10 cellular contexts compared by ENCODE assay signal in the genomic region with DNA sequence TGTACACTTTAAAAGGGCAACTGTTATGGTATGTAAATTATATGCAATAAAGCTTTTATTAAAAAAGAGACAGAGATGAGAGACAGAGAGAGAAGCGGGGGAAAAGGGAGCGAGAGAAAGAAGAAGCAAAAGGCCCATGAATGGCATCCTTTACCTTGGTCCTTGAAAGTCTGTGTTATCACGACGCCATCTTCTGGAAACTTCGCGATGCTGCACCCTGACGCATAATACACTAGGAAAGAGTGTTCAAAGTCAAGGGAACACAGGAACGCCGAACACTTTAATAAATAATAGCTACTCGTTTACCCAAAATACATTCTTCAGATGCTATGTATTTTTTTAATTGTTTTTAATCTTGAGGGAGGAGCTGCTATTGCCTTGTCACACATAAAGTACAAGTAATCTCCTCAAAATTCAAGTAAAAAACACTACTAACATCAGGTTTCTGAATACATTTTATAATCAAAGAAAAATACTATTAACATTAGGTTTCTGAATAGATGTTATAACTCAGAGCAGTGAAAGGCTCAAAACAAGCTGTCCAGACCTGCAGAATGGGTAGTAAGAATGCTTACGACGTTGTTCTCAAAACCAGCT. TPM values are rescaled to one million over a fixed set of nuclear protein-coding genes. Genes with fewer than 3 reads are reported as not detected.
DNase-seq lines count a peak whose midpoint lies in the region; ATAC-seq and TF ChIP-seq lines count a peak whose summit lies in the region.
"Had no signal": no experiment of that assay in that cellular context is flagged by ENCODE, and none has a peak within 500 bp of the region (broad histone marks: within the 10 kb centered on the region; RNA-seq: fewer than 3 reads in every experiment).

No MANE protein-coding gene starts in this region.

- DNase-seq in DMS79 treated with DMSO at 0.1 percent for 48 hours (lab: John Stamatoyannopoulos, UW), result peak; percentile 7
- no peak for DNase-seq in DMS79 (lab: John Stamatoyannopoulos, UW)
- peak; percentile 9 for DNase-seq in MG63
- peak; percentile 37 for DNase-seq in SKM-1 (lab: John Stamatoyannopoulos, UW; ENCODE audit: unreplicated experiment)
- peak; percentile 54 to 73 for DNase-seq in erythroblast (lab: John Stamatoyannopoulos, UW)
- no peak for DNase-seq in naive B cell
- no peak for DNase-seq in dedifferentiated amniotic fluid mesenchymal stem cell (ENCODE audit: extremely low spot score)

- no peaks in the 10 kb centered on the region for H3K9me3 Mint-ChIP-seq in naive B cell

- peaks cover 9% of the 10 kb centered on the region for H3K36me3 ChIP-seq in MG63

- peaks cover 11 to 39% of the 10 kb centered on the region in 2 donors for H3K36me3 Mint-ChIP-seq in naive B cell

- no peak overlapping the region for H3K4me3 Mint-ChIP-seq in naive B cell

- H3K27ac Mint-ChIP-seq in naive B cell, result no peak overlapping the region

- ATAC-seq in naive B cell (ENCODE audit: low read depth in 2 of 2), result peak; percentile 35 to 51
- no peak for ATAC-seq in HG02981 (IDR thresholded peaks at IDR 0.05; ENCODE audit: unreplicated experiment)

- no peaks in the 10 kb centered on the region for H3K27me3 ChIP-seq in MG63
- H3K27me3 ChIP-seq: BLaER1 had no signal

- H3K27me3 Mint-ChIP-seq in naive B cell, result no peaks in the 10 kb centered on the region

- no peak overlapping the region for H3K4me3 ChIP-seq in MG63
- H3K4me3 ChIP-seq: BLaER1 had no signal

- no peaks in the 10 kb centered on the region for H3K9me3 ChIP-seq in MG63
- H3K9me3 ChIP-seq: BLaER1 had no signal

- no peak for TF ChIP-seq POLR2A in erythroblast (IDR thresholded peaks at IDR 0.05; ENCODE audit: low read length)

- H3K4me1 Mint-ChIP-seq in naive B cell, result peaks cover 0 to 7% (median 0%) of the 10 kb centered on the region in 3 donors

RNA-seq across cellular contexts. Expression of gene SLC38A8, which starts 23.0 kb away (rescaled TPM):
- not detected in 2 replicates for total RNA-seq in MG63 (2014; rRNA removed; shearing (Covaris generic); ENCODE audit: low replicate concordance)
- not detected for polyA plus RNA-seq in naive B cell (ENCODE audit: low read depth in 6 of 6)
- total RNA-seq: activated CD8-positive, alpha-beta memory T cell treated with anti-CD3 and anti-CD28 coated beads for 36 hours had no signal

RNA-seq across cellular contexts. Expression of gene MBTPS1, which starts 51.1 kb away (rescaled TPM):
- 57.3 and 66.2 TPM in 2 replicates for total RNA-seq in MG63 (2014; rRNA removed; shearing (Covaris generic); ENCODE audit: low replicate concordance)
- 10 to 100 TPM; 37.6 to 56.5 (median 48.8) TPM for polyA plus RNA-seq in naive B cell (ENCODE audit: low read depth in 6 of 6)

Comparison
In these comparisons a context has a peak if more than half of its experiments do, and no peak if none do; other contexts are left out.
1. DNase-seq: peak in DMS79 treated with DMSO at 0.1 percent for 48 hours (single experiment), MG63 (single experiment), SKM-1 (single experiment) and erythroblast (2 of 2); none in DMS79 (single experiment), naive B cell (single experiment) and dedifferentiated amniotic fluid mesenchymal stem cell (single experiment).